ENCODE assay signal across 15 cellular contexts in genomic region chr18:44743626-44744025, GRCh38.
A peak's percentile ranks its signal among the peaks of the same experiment; 100 is the strongest.
DNase-seq lines count a peak whose midpoint lies in the region; ATAC-seq and TF ChIP-seq lines count a peak whose summit lies in the region.
"Had no signal": no experiment of that assay in that cellular context is flagged by ENCODE, and none has a peak within 500 bp of the region (broad histone marks: within the 10 kb centered on the region; RNA-seq: fewer than 3 reads in every experiment).

No MANE protein-coding gene starts in this region.

- no peak overlapping the region for H3K27ac ChIP-seq in iPS-18a (ENCODE audit: low read length)
- peak overlapping the region; percentile 32 for H3K27ac ChIP-seq in substantia nigra (ENCODE audit: low read depth, low read length, poor library complexity, severe bottlenecking)

- H3K4me3 Mint-ChIP-seq in WTC11: peak overlapping the region; percentile 53; the same call in 1 of the 2 replicates
- H3K4me3 Mint-ChIP-seq: central memory CD8-positive, alpha-beta T cell had no signal

- no peaks in the 10 kb centered on the region for H3K9me3 Mint-ChIP-seq in WTC11
- H3K9me3 Mint-ChIP-seq: central memory CD8-positive, alpha-beta T cell had no signal

- no peak overlapping the region; the same call in 1 of the 2 replicates for H3K27ac Mint-ChIP-seq in WTC11

- no peak for TF ChIP-seq CTCF in WTC11 (IDR thresholded peaks at IDR 0.05)

- H3K36me3 Mint-ChIP-seq in WTC11: no peaks in the 10 kb centered on the region

- peaks cover 39% of the 10 kb centered on the region for H3K4me1 Mint-ChIP-seq in WTC11
- H3K4me1 Mint-ChIP-seq: central memory CD8-positive, alpha-beta T cell had no signal

- CTCF ChIA-PET in WTC11 (lab: Charles Lee): interaction anchor here (1.0 to 1.5 kb wide), 2 partner anchors 11 to 469 kb away, joined by 4 read pairs; no protein-coding TSS in a partner anchor

- H3K4me1 ChIP-seq in iPS-18a (ENCODE audit: control insufficient read depth, low read depth, low read length): peaks cover 21% of the 10 kb centered on the region

- H3K9me3 ChIP-seq in iPS-18a (ENCODE audit: control insufficient read depth, low read depth, low read length): no peaks in the 10 kb centered on the region
- H3K9me3 ChIP-seq: left lung, spleen had no signal

- no peak for ATAC-seq in WTC11
- ATAC-seq in GM21619 (IDR thresholded peaks at IDR 0.05; ENCODE audit: unreplicated experiment): no peak
- ATAC-seq in HG02981 (IDR thresholded peaks at IDR 0.05; ENCODE audit: unreplicated experiment): no peak
- ATAC-seq: activated CD4-positive, CD25-positive, alpha-beta regulatory T cell treated with anti-CD3 and anti-CD28 coated beads, Interleukin-2, amount 50 U/mL, for 24 hours; Panc1 had no signal

- H3K4me3 ChIP-seq in iPS-18a (ENCODE audit: low read length): peak overlapping the region; percentile 38
- H3K4me3 ChIP-seq: left lung, spleen had no signal

- H3K36me3 ChIP-seq in iPS-18a (ENCODE audit: control insufficient read depth, low read depth, low read length): no peaks in the 10 kb centered on the region
- H3K36me3 ChIP-seq: left lung had no signal

- no peak overlapping the region for H3K9ac ChIP-seq in iPS-18a (ENCODE audit: low read length)

- peak; percentile 49 for DNase-seq in NCI-H82 (lab: John Stamatoyannopoulos, UW)
- DNase-seq in NCI-H82 treated with DMSO at 0.1 percent for 48 hours (lab: John Stamatoyannopoulos, UW; ENCODE audit: unreplicated experiment): no peak
- DNase-seq in WTC11 (ENCODE audit: low spot score): no peak
- peak in 1 of 49 donors; percentile 25 for DNase-seq in substantia nigra (lab: John Stamatoyannopoulos, UW)
- no peak for DNase-seq in NCI-H524 treated with DMSO at 0.1 percent for 48 hours (lab: John Stamatoyannopoulos, UW)
- DNase-seq: activated naive CD4-positive, alpha-beta T cell treated with anti-CD3 and anti-CD28 coated beads, Interleukin-2, amount 50 U/mL, for 16 hours; erythroblast had no signal

- no peaks in the 10 kb centered on the region; the same call in 1 of the 2 replicates for H3K27me3 Mint-ChIP-seq in WTC11 (ENCODE audit: low read depth)
- H3K27me3 Mint-ChIP-seq: central memory CD8-positive, alpha-beta T cell had no signal

- H3K27me3 ChIP-seq in iPS-18a (ENCODE audit: control insufficient read depth, insufficient read depth, low read length): peaks cover 3% of the 10 kb centered on the region
- H3K27me3 ChIP-seq: spleen had no signal

- POLR2A ChIA-PET in WTC11 (lab: Charles Lee): no interaction called here

TF ChIP-seq in WTC11, 78 proteins besides CTCF, POLR2A, EP300 and RAD21 (continues in another document):
- TF ChIP-seq TCF7 (CRISPR knock-in tag; IDR thresholded peaks at IDR 0.05; ENCODE audit: low read depth) (no peak), ZNF671 (CRISPR knock-in tag; IDR thresholded peaks at IDR 0.05) (no peak), ARID4B (CRISPR knock-in tag; IDR thresholded peaks at IDR 0.05; ENCODE audit: borderline replicate concordance) (no peak), PRRX2 (CRISPR knock-in tag; IDR thresholded peaks at IDR 0.05) (no peak), ATF3 (CRISPR knock-in tag; conservative IDR thresholded peaks at IDR 0.05) (no peak), EMX1 (CRISPR knock-in tag; IDR thresholded peaks at IDR 0.05) (no peak), ZBTB21 (CRISPR knock-in tag; IDR thresholded peaks at IDR 0.05; ENCODE audit: borderline replicate concordance) (no peak), ZNF121 (CRISPR knock-in tag; IDR thresholded peaks at IDR 0.05) (no peak), ATF6 (CRISPR knock-in tag; IDR thresholded peaks at IDR 0.05) (no peak), KAT7 (CRISPR knock-in tag; IDR thresholded peaks at IDR 0.05; ENCODE audit: borderline replicate concordance) (no peak), ZNF416 (CRISPR knock-in tag; IDR thresholded peaks at IDR 0.05) (no peak), ZNF532 (CRISPR knock-in tag; IDR thresholded peaks at IDR 0.05; ENCODE audit: borderline replicate concordance) (no peak), FOXJ3 (CRISPR knock-in tag; IDR thresholded peaks at IDR 0.05; ENCODE audit: borderline replicate concordance) (no peak)
